ENCODE assay signal across 8 cellular contexts in genomic region chr1:32818804-32819541, GRCh38. TPM values are rescaled to one million over a fixed set of nuclear protein-coding genes. Genes with fewer than 3 reads are reported as not detected.
DNase-seq lines count a peak whose midpoint lies in the region; ATAC-seq and TF ChIP-seq lines count a peak whose summit lies in the region.

No MANE protein-coding gene starts in this region.

- H3K4me3 Mint-ChIP-seq in activated CD4-positive, alpha-beta memory T cell treated with anti-CD3 and anti-CD28 coated beads for 36 hours = peak overlapping the region; percentile 99

- POLR2A ChIA-PET in AG04449 (lab: Yijun Ruan, JAX) = no interaction called here
- POLR2A ChIA-PET in activated CD4-positive, alpha-beta memory T cell treated with anti-CD3 and anti-CD28 coated beads for 36 hours (lab: Charles Lee) = interaction anchor here (1.0 kb wide), 2 partner anchors 168 to 613 kb away, joined by 3 read pairs; partner anchors contain the start of genes IQCC and RBBP4

- no peaks in the 10 kb centered on the region for H3K9me3 Mint-ChIP-seq in activated CD4-positive, alpha-beta memory T cell treated with anti-CD3 and anti-CD28 coated beads for 36 hours

- CTCF ChIA-PET in AG04449 (lab: Yijun Ruan, JAX) = interaction anchor here (0.7 to 2.0 kb wide), 2 partner anchors 16 to 267 kb away, joined by 3 to 4 read pairs; no protein-coding TSS in a partner anchor
- CTCF ChIA-PET in activated CD4-positive, alpha-beta memory T cell treated with anti-CD3 and anti-CD28 coated beads for 36 hours (lab: Charles Lee) = interaction anchor here (1.0 to 1.2 kb wide), 2 partner anchors 107 to 299 kb away, joined by 4 to 5 read pairs; no protein-coding TSS in a partner anchor

- TF ChIP-seq CTCF in AG04449 (IDR thresholded peaks at IDR 0.05; ENCODE audit: insufficient read depth, low read length, missing control alignments) (no peak), thoracic aorta (IDR thresholded peaks at IDR 0.05) (no peak)

- H3K27ac Mint-ChIP-seq in activated CD4-positive, alpha-beta memory T cell treated with anti-CD3 and anti-CD28 coated beads for 36 hours = peak overlapping the region; percentile 94

- peaks cover 20% of the 10 kb centered on the region for H3K36me3 Mint-ChIP-seq in activated CD4-positive, alpha-beta memory T cell treated with anti-CD3 and anti-CD28 coated beads for 36 hours

- ATAC-seq in GM18502 (IDR thresholded peaks at IDR 0.05; ENCODE audit: poor library complexity, unreplicated experiment) (peak; percentile 39), HG03432 (IDR thresholded peaks at IDR 0.05; ENCODE audit: unreplicated experiment) (peak; percentile 41), thoracic aorta (ENCODE audit: insufficient number of reproducible peaks, low FRiP score, low read depth) (no peak), HG03521 (IDR thresholded peaks at IDR 0.05; ENCODE audit: unreplicated experiment) (no peak), GM21723 (IDR thresholded peaks at IDR 0.05; ENCODE audit: unreplicated experiment) (no peak)

- peak overlapping the region; percentile 96 to 98 for H3K27ac ChIP-seq in thoracic aorta

- intact Hi-C loops in activated CD4-positive, alpha-beta memory T cell treated with anti-CD3 and anti-CD28 coated beads for 36 hours (cut with micrococcal nuclease) = no loop called here

- no peaks in the 10 kb centered on the region for H3K36me3 ChIP-seq in thoracic aorta

- peaks cover 26 to 50% of the 10 kb centered on the region in 2 donors for H3K4me1 ChIP-seq in thoracic aorta (ENCODE audit: control insufficient read depth in 1 of 2, low read depth in 2 of 2)

- DNase-seq in AG04449 (ENCODE audit: low read depth, low spot score) = no peak
- DNase-seq in activated CD4-positive, alpha-beta memory T cell treated with anti-CD3 and anti-CD28 coated beads for 36 hours = peak; percentile 45
- DNase-seq in thoracic aorta (ENCODE audit: low spot score) = no peak

- H3K27me3 ChIP-seq in thoracic aorta (replicated peaks; ENCODE audit: insufficient read depth) = no peaks in the 10 kb centered on the region

- no peaks in the 10 kb centered on the region for H3K27me3 Mint-ChIP-seq in activated CD4-positive, alpha-beta memory T cell treated with anti-CD3 and anti-CD28 coated beads for 36 hours

- H3K9me3 ChIP-seq in iPS-18c (ENCODE audit: control insufficient read depth, insufficient read depth, low read length) (no peaks in the 10 kb centered on the region), thoracic aorta (no peaks in the 10 kb centered on the region)

- peaks cover 34% of the 10 kb centered on the region for H3K4me1 Mint-ChIP-seq in activated CD4-positive, alpha-beta memory T cell treated with anti-CD3 and anti-CD28 coated beads for 36 hours (ENCODE audit: low read depth)

- H3K4me3 ChIP-seq in AG04449 (ENCODE audit: low read depth, low read length) (peak overlapping the region; percentile 95), iPS-18c (ENCODE audit: insufficient read depth, low read depth, low read length) (peak overlapping the region; percentile 83), thoracic aorta (peak overlapping the region; percentile 85)

RNA-seq across cellular contexts. Expression of gene S100PBP, which starts 1.5 kb away (rescaled TPM):
- 10 to 100 TPM; 30.4 to 32.7 TPM for total RNA-seq in activated CD4-positive, alpha-beta memory T cell treated with anti-CD3 and anti-CD28 coated beads for 36 hours
- total RNA-seq in thoracic aorta = 10 to 100 TPM; 44.3 to 46.1 TPM

RNA-seq across cellular contexts. Expression of gene YARS1, which starts 1.8 kb away (rescaled TPM):
- total RNA-seq in activated CD4-positive, alpha-beta memory T cell treated with anti-CD3 and anti-CD28 coated beads for 36 hours = 100 to 1,000 TPM; 208 to 213 TPM
- 10 to 100 TPM; 62.5 to 74.9 TPM for total RNA-seq in thoracic aorta

RNA-seq across cellular contexts. Expression of gene FNDC5, which starts 51.7 kb away (rescaled TPM):
- not detected for total RNA-seq in activated CD4-positive, alpha-beta memory T cell treated with anti-CD3 and anti-CD28 coated beads for 36 hours
- total RNA-seq in thoracic aorta = 10 to 100 TPM in 1 of 2 donors, 1 to 10 TPM in 1; 6.2 to 18.8 TPM

Comparison
In these comparisons a context has a peak if more than half of its experiments do, and no peak if none do; other contexts are left out.
1. ATAC-seq: peak in GM18502 (single experiment) and HG03432 (single experiment); none in thoracic aorta (single experiment), HG03521 (single experiment) and GM21723 (single experiment).
2. RNA of gene FNDC5, which starts 51.7 kb away (total RNA-seq): 6.2 to 18.8 TPM in thoracic aorta; not detected in activated CD4-positive, alpha-beta memory T cell treated with anti-CD3 and anti-CD28 coated beads for 36 hours; every median in the first group is over 4 times any median in the second.
3. Peak in every context shown above with its lines, with median percentiles within 50 percentile points of each other: H3K4me3 ChIP-seq.